In genomic region chr12:105109465-105110212, GRCh38 we compare ENCODE assay signal across 8 cellular contexts. TPM values are rescaled to one million over a fixed set of nuclear protein-coding genes. Genes with fewer than 3 reads are reported as not detected.
DNase-seq lines count a peak whose midpoint lies in the region; ATAC-seq and TF ChIP-seq lines count a peak whose summit lies in the region.

No MANE protein-coding gene starts in this region.

- H3K4me1 ChIP-seq in heart right ventricle, result peaks cover 0 to 70% (median 43%) of the 10 kb centered on the region in 9 donors
- peaks cover 11 to 19% of the 10 kb centered on the region in 2 donors for H3K4me1 ChIP-seq in mucosa of rectum (ENCODE audit: control insufficient read depth in 2 of 2, insufficient read depth in 2 of 2, low read length in 2 of 2)

- H3K27ac ChIP-seq in heart right ventricle, result peak overlapping the region in 6 of 10 donors; percentile 11 to 99 (median 94)
- no peak overlapping the region for H3K27ac ChIP-seq in mucosa of rectum (ENCODE audit: low read depth in 2 of 2, low read length in 2 of 2)

- WGBS in heart right ventricle, 2 donors, result 50 to 60% methylated on average over 13 of the region's 13 CpGs

- peak overlapping the region; percentile 20 to 33 for H3K9ac ChIP-seq in mucosa of rectum (ENCODE audit: low read depth in 1 of 2, low read length in 2 of 2)

- no peak for DNase-seq in heart right ventricle
- no peak for DNase-seq in Right ventricle myocardium inferior (ENCODE audit: missing footprints)
- peak; percentile 32 for DNase-seq in astrocyte of the spinal cord (ENCODE audit: low read depth, low spot score)
- DNase-seq in SIG-M5 treated with dmso at 0.1 percent for 504 hours (lab: John Stamatoyannopoulos, UW; ENCODE audit: unreplicated experiment), result no peak
- no peak for DNase-seq in activated CD4-positive, CD25-positive, alpha-beta regulatory T cell (lab: John Stamatoyannopoulos, UW)
- no peak for DNase-seq in H7

- in situ Hi-C loops in astrocyte of the spinal cord (cut with HindIII; ENCODE audit: low sequenced_read_pairs), result no loop called here

- ATAC-seq in heart right ventricle, result no peak
- ATAC-seq in Right ventricle myocardium inferior, result no peak
- peak; percentile 34 for ATAC-seq in HG03520 (IDR thresholded peaks at IDR 0.05; ENCODE audit: unreplicated experiment)

- intact Hi-C loops in heart right ventricle (cut with DNase I), result loop anchor here in 1 of 10 donors (10.0 kb wide), 1 partner anchor 55 kb away; no protein-coding TSS in a partner anchor
- intact Hi-C loops in Right ventricle myocardium inferior (cut with DNase I), result loop anchor here (5.0 kb wide), 1 partner anchor 38 kb away; no protein-coding TSS in a partner anchor

- H3K27me3 ChIP-seq in heart right ventricle (peaks cover 0 to 17% (median 0%) of the 10 kb centered on the region in 7 donors), mucosa of rectum (ENCODE audit: control insufficient read depth in 2 of 2, insufficient read depth in 2 of 2, low read length in 2 of 2) (peaks cover 3 to 4% of the 10 kb centered on the region in 2 donors), H7 (ENCODE audit: control insufficient read depth, insufficient read depth, low read length) (no peaks in the 10 kb centered on the region)

- H3K4me3 ChIP-seq in heart right ventricle (peak overlapping the region in 8 of 10 donors; percentile 73 to 91 (median 81)), astrocyte of the spinal cord (ENCODE audit: low read depth, low read length) (peak overlapping the region; percentile 91), mucosa of rectum (ENCODE audit: low read length in 2 of 2) (peak overlapping the region; percentile 93 to 96), H7 (ENCODE audit: insufficient read depth, low read depth, low read length) (no peak overlapping the region)

- H3K36me3 ChIP-seq in heart right ventricle, result peaks cover 0 to 36% (median 6%) of the 10 kb centered on the region in 9 donors
- peaks cover 5 to 11% of the 10 kb centered on the region in 2 donors for H3K36me3 ChIP-seq in mucosa of rectum (ENCODE audit: control insufficient read depth in 2 of 2, insufficient read depth in 2 of 2, low read length in 2 of 2)
- peaks cover 4% of the 10 kb centered on the region for H3K36me3 ChIP-seq in H7 (replicated peaks; ENCODE audit: control insufficient read depth, insufficient read depth, low read length)

- no peak for TF ChIP-seq CTCF in heart right ventricle (IDR thresholded peaks at IDR 0.05)
- TF ChIP-seq CTCF in astrocyte of the spinal cord (IDR thresholded peaks at IDR 0.05; ENCODE audit: low read depth, low read length), result no peak

- H3K9me3 ChIP-seq in heart right ventricle, result no peaks in the 10 kb centered on the region
- no peaks in the 10 kb centered on the region for H3K9me3 ChIP-seq in mucosa of rectum (ENCODE audit: control insufficient read depth in 2 of 2, low read length in 2 of 2)

RNA-seq across cellular contexts. Expression of gene WASHC4, which starts 2.1 kb away (rescaled TPM):
- total RNA-seq in heart right ventricle (10 to 100 TPM; 18.5 to 31.8 (median 25.3) TPM), Right ventricle myocardium inferior (23.9 TPM)
- polyA plus RNA-seq in heart right ventricle, result 10 to 100 TPM in 1 of 2 donors, 1 to 10 TPM in 1; 7.2 to 16.2 TPM
- 34.7 and 54.6 TPM in 2 replicates for total RNA-seq in H7 (2014; rRNA removed; shearing (Covaris generic))

RNA-seq across cellular contexts. Expression of gene ALDH1L2, which starts 25.4 kb away (rescaled TPM):
- 1 to 10 TPM; 1.1 to 3.7 (median 1.5) TPM for total RNA-seq in heart right ventricle
- polyA plus RNA-seq in heart right ventricle, result 1 to 10 TPM; 1.1 to 1.7 TPM
- 2.7 TPM for total RNA-seq in Right ventricle myocardium inferior
- total RNA-seq in H7 (2014; rRNA removed; shearing (Covaris generic)), result 1.1 and 1.2 TPM in 2 replicates

Comparison
In these comparisons a context has a peak if more than half of its experiments do, and no peak if none do; other contexts are left out.
1. H3K27ac ChIP-seq: peak in heart right ventricle (6 of 10); none in mucosa of rectum (0 of 2).